ENCODE assay signal across 1 cellular context in genomic region chr1:48056365-48056764, GRCh38.
TF ChIP-seq lines count a peak whose summit lies in the region.

No MANE protein-coding gene starts in this region.

TF ChIP-seq in SK-N-SH treated with all-trans-retinoic acid at 6 μM for 48 hours, 23 proteins besides CTCF, POLR2A, EP300 and RAD21 (continued from another document):
- TF ChIP-seq RARB (CRISPR knock-in tag; IDR thresholded peaks at IDR 0.05) (no peak), ZNF8 (CRISPR knock-in tag; IDR thresholded peaks at IDR 0.05) (no peak), ZNF70 (CRISPR knock-in tag; IDR thresholded peaks at IDR 0.05) (no peak), PATZ1 (CRISPR knock-in tag; IDR thresholded peaks at IDR 0.05; ENCODE audit: borderline replicate concordance) (no peak), CREB5 (CRISPR knock-in tag; IDR thresholded peaks at IDR 0.05; ENCODE audit: low read depth) (peak; percentile 82), TOX (CRISPR knock-in tag; IDR thresholded peaks at IDR 0.05; ENCODE audit: borderline replicate concordance) (no peak), ZC3H10 (CRISPR knock-in tag; IDR thresholded peaks at IDR 0.05) (no peak), POU6F1 (CRISPR knock-in tag; IDR thresholded peaks at IDR 0.05; ENCODE audit: borderline replicate concordance, low read depth) (no peak; the same call in 1 of the 2 replicates), TCF4 (CRISPR knock-in tag; IDR thresholded peaks at IDR 0.05; ENCODE audit: borderline replicate concordance) (peak; percentile 37; the same call in 1 of the 2 replicates), OSR1 (CRISPR knock-in tag; IDR thresholded peaks at IDR 0.05) (no peak), ARNTL (CRISPR knock-in tag; IDR thresholded peaks at IDR 0.05; ENCODE audit: borderline replicate concordance, low read depth) (no peak), BACH2 (CRISPR knock-in tag; IDR thresholded peaks at IDR 0.05; ENCODE audit: borderline replicate concordance) (no peak), CSRNP3 (CRISPR knock-in tag; IDR thresholded peaks at IDR 0.05) (no peak), PPARA (CRISPR knock-in tag; IDR thresholded peaks at IDR 0.05; ENCODE audit: borderline replicate concordance) (no peak), ZFP30 (CRISPR knock-in tag; IDR thresholded peaks at IDR 0.05) (no peak), GLIS3 (CRISPR knock-in tag; IDR thresholded peaks at IDR 0.05) (0 out of 2 replicates have a peak, but pooled peaks have one; percentile 44), ISL1 (CRISPR knock-in tag; IDR thresholded peaks at IDR 0.05) (peak; percentile 99), ZNF565 (CRISPR knock-in tag; conservative IDR thresholded peaks at IDR 0.05; ENCODE audit: low read depth) (no peak)
